8 cellular contexts compared by ENCODE assay signal in genomic region chrX:1853447-1853846, GRCh38.
"Had no signal": no experiment of that assay in that cellular context is flagged by ENCODE, and none has a peak within 500 bp of the region (broad histone marks: within the 10 kb centered on the region; RNA-seq: fewer than 3 reads in every experiment).

No MANE protein-coding gene starts in this region.

- H3K27ac ChIP-seq: GM23248, HL-60 had no signal

- DNase-seq: GM23248, GOT3, H7, HCEC 1CT, HFFc6 had no signal

- H3K27me3 Mint-ChIP-seq: IgD-negative memory B cell had no signal

- H3K4me1 Mint-ChIP-seq: IgD-negative memory B cell had no signal

- H3K4me3 ChIP-seq: GM23248 had no signal

- H3K27ac Mint-ChIP-seq: HFFc6, IgD-negative memory B cell had no signal

- H3K4me3 Mint-ChIP-seq: HFFc6, IgD-negative memory B cell had no signal

- ATAC-seq: HepG2 had no signal
